ENCODE assay signal across 1 cellular context in genomic region chr15:38252481-38253311, GRCh38.
TF ChIP-seq lines count a peak whose summit lies in the region.

Gene SPRED1, plus strand, starts transcription at chr15:38252836. Its CDS starts 350 bp downstream, at chr15:38253186.

TF ChIP-seq in K562, 482 proteins besides CTCF, POLR2A, EP300 and RAD21 (continued from another document and continues in another):
- TF ChIP-seq ZBTB11 (CRISPR knock-in tag; IDR thresholded peaks at IDR 0.05) (0 out of 6 replicates have a peak, but pooled peaks of 1 of the 3 experiments have one; percentile 5), CBX5 (IDR thresholded peaks at IDR 0.05; ENCODE audit: borderline replicate concordance, low read depth) (no peak), PHF8 (IDR thresholded peaks at IDR 0.05; ENCODE audit: borderline replicate concordance, low read length) (peak; percentile 28; the same call in 1 of the 2 replicates), FOXO4 (CRISPR knock-in tag; IDR thresholded peaks at IDR 0.05) (no peak), STAT5A (IDR thresholded peaks at IDR 0.05; ENCODE audit: borderline replicate concordance, low read length) (no peak), TAF1 (IDR thresholded peaks at IDR 0.05; ENCODE audit: control insufficient read depth, extremely low read depth, insufficient read depth, low read length, severe bottlenecking) (peak; percentile 33), HBP1 (CRISPR knock-in tag; IDR thresholded peaks at IDR 0.05) (no peak), NR4A1 (CRISPR knock-in tag; IDR thresholded peaks at IDR 0.05) (no peak), NR4A1 (tag; IDR thresholded peaks at IDR 0.05) (no peak), CREB5 (CRISPR knock-in tag; IDR thresholded peaks at IDR 0.05) (no peak), NONO (IDR thresholded peaks at IDR 0.05; ENCODE audit: low read depth in 2 of 2, low read length in 1 of 2) (peak in 1 of 2 experiments; percentile 7; a peak in 1 of 4 replicates), HMGN3 (IDR thresholded peaks at IDR 0.05; ENCODE audit: borderline replicate concordance, extremely low read depth, insufficient read length, low read depth, low read length) (peak; percentile 45), GABPA (tag; conservative IDR thresholded peaks at IDR 0.05; ENCODE audit: low read depth) (peak; percentile 47; the same call in 1 of the 2 replicates), CHD4 (IDR thresholded peaks at IDR 0.05; ENCODE audit: insufficient read depth, insufficient replicate concordance, low read depth, low read length, poor library complexity, severe bottlenecking) (peak; percentile 13), ZNF280B (CRISPR knock-in tag; IDR thresholded peaks at IDR 0.05) (no peak), ZNF764 (CRISPR knock-in tag; IDR thresholded peaks at IDR 0.05; ENCODE audit: low read depth) (no peak), POLR2G (IDR thresholded peaks at IDR 0.05; ENCODE audit: low read depth, low read length) (peak; percentile 77), U2AF2 (optimal IDR thresholded peaks at IDR 0.05; ENCODE audit: low read depth, low read length) (no peak), USF1 (CRISPR knock-in tag; IDR thresholded peaks at IDR 0.05) (no peak), ZNF165 (CRISPR knock-in tag; IDR thresholded peaks at IDR 0.05; ENCODE audit: borderline replicate concordance) (no peak), PCBP1 (IDR thresholded peaks at IDR 0.05; ENCODE audit: low read depth, low read length, poor library complexity, severe bottlenecking) (no peak), ZNF143 (CRISPR knock-in tag; IDR thresholded peaks at IDR 0.05) (no peak), XRCC4 (IDR thresholded peaks at IDR 0.05; ENCODE audit: extremely low read depth, insufficient read depth, insufficient read length) (no peak), ZBTB43 (CRISPR knock-in tag; IDR thresholded peaks at IDR 0.05) (no peak), MYC (IDR thresholded peaks at IDR 0.05; ENCODE audit: low read depth, low read length) (0 out of 2 replicates have a peak, but pooled peaks have one; percentile 12), MYC (CRISPR knock-in tag; IDR thresholded peaks at IDR 0.05; ENCODE audit: borderline replicate concordance, low read depth) (no peak), BDP1 (IDR thresholded peaks at IDR 0.05; ENCODE audit: insufficient read depth, insufficient read length) (no peak), ZNF239 (CRISPR knock-in tag; IDR thresholded peaks at IDR 0.05) (no peak), ZNF740 (CRISPR knock-in tag; IDR thresholded peaks at IDR 0.05) (no peak; the same call in 1 of the 2 replicates), ZNF740 (tag; IDR thresholded peaks at IDR 0.05) (peak in 1 of 2 experiments; percentile 32; a peak in 1 of 4 replicates), CREBBP (IDR thresholded peaks at IDR 0.05; ENCODE audit: low read depth, low read length) (no peak), ZNF384 (IDR thresholded peaks at IDR 0.05; ENCODE audit: low read depth, low read length) (no peak), NFE2L1 (tag; IDR thresholded peaks at IDR 0.05; ENCODE audit: borderline replicate concordance, low read depth) (no peak), PHTF2 (CRISPR knock-in tag; IDR thresholded peaks at IDR 0.05) (no peak), CREM (IDR thresholded peaks at IDR 0.05; ENCODE audit: low read depth) (no peak), GTF2B (IDR thresholded peaks at IDR 0.05; ENCODE audit: extremely low read depth, insufficient read length) (no peak), ZNF639 (CRISPR knock-in tag; conservative IDR thresholded peaks at IDR 0.05 in 1 of 2, IDR thresholded peaks at IDR 0.05 in 1 of 2) (peak in 1 of 2 experiments; percentile 15; a peak in 1 of 4 replicates), MTA3 (IDR thresholded peaks at IDR 0.05; ENCODE audit: borderline replicate concordance) (no peak), ATF2 (CRISPR knock-in tag; IDR thresholded peaks at IDR 0.05) (no peak), BRD9 (IDR thresholded peaks at IDR 0.05; ENCODE audit: low read depth, partially characterized antibody) (peak; percentile 11), LCOR (CRISPR knock-in tag; IDR thresholded peaks at IDR 0.05) (no peak), FOXP4 (CRISPR knock-in tag; IDR thresholded peaks at IDR 0.05; ENCODE audit: borderline replicate concordance) (no peak), IFI16 (CRISPR knock-in tag; IDR thresholded peaks at IDR 0.05) (no peak)
